2 cellular contexts compared by ENCODE assay signal in genomic region chr14:91343051-91343450, GRCh38.
TF ChIP-seq lines count a peak whose summit lies in the region.

No MANE protein-coding gene starts in this region.

TF ChIP-seq in K562, 482 proteins besides CTCF, POLR2A, EP300 and RAD21:
- TF ChIP-seq ZBTB40 (IDR thresholded peaks at IDR 0.05) (peak; percentile 81), ZBTB40 (CRISPR knock-in tag; IDR thresholded peaks at IDR 0.05) (peak; percentile 69), CHD4 (IDR thresholded peaks at IDR 0.05; ENCODE audit: insufficient read depth, insufficient replicate concordance, low read depth, low read length, poor library complexity, severe bottlenecking) (no peak), ETS1 (conservative IDR thresholded peaks at IDR 0.05; ENCODE audit: control insufficient read depth, low read depth, low read length) (no peak), BRF2 (IDR thresholded peaks at IDR 0.05; ENCODE audit: borderline replicate concordance, insufficient read depth, insufficient read length) (no peak)

TF ChIP-seq in neural cell, 6 proteins besides CTCF, POLR2A, EP300 and RAD21 (continued from another document):
- TF ChIP-seq REST (IDR thresholded peaks at IDR 0.05; ENCODE audit: borderline replicate concordance) (no peak), EZH2 (IDR thresholded peaks at IDR 0.05; ENCODE audit: borderline replicate concordance, insufficient read depth, low read length, poor library complexity, severe bottlenecking) (no peak), MXI1 (conservative IDR thresholded peaks at IDR 0.05; ENCODE audit: poor library complexity, severe bottlenecking) (no peak)
